18 cellular contexts compared by ENCODE assay signal in genomic region chr12:128269108-128269713, GRCh38. TPM values are rescaled to one million over a fixed set of nuclear protein-coding genes. Genes with fewer than 3 reads are reported as not detected.
A peak's percentile ranks its signal among the peaks of the same experiment; 100 is the strongest.
DNase-seq lines count a peak whose midpoint lies in the region; ATAC-seq and TF ChIP-seq lines count a peak whose summit lies in the region.
"Had no signal": no experiment of that assay in that cellular context is flagged by ENCODE, and none has a peak within 500 bp of the region (broad histone marks: within the 10 kb centered on the region; RNA-seq: fewer than 3 reads in every experiment).

No MANE protein-coding gene starts in this region.

- H3K36me3 ChIP-seq in GM23338 (ENCODE audit: insufficient read depth) (no peaks in the 10 kb centered on the region), NT2/D1 (ENCODE audit: insufficient read depth, insufficient read length, low read length) (no peaks in the 10 kb centered on the region), neuronal stem cell (replicated peaks in 1 of 2; ENCODE audit: control insufficient read depth in 2 of 2, insufficient read depth in 2 of 2, low read length in 2 of 2) (no peaks in the 10 kb centered on the region), mesenchymal stem cell (ENCODE audit: control insufficient read depth in 1 of 2, insufficient read depth in 2 of 2, low read depth in 1 of 2, low read length in 2 of 2) (no peaks in the 10 kb centered on the region)

- peak overlapping the region; percentile 13 for H3K9ac ChIP-seq in NT2/D1 (ENCODE audit: insufficient read length, low read depth)
- no peak overlapping the region for H3K9ac ChIP-seq in neuronal stem cell (ENCODE audit: low read depth, low read length, poor library complexity)
- H3K9ac ChIP-seq in mesenchymal stem cell (ENCODE audit: low read length), result no peak overlapping the region

- no peaks in the 10 kb centered on the region for H3K27me3 Mint-ChIP-seq in GM23338 (ENCODE audit: insufficient read depth, low read depth, poor library complexity)

- no CpG with 5 or more reads among the region's 12 CpGs for WGBS in neuronal stem cell (ENCODE audit: extremely low coverage in 2 of 2, insufficient read length in 2 of 2, insufficient replicate concordance in 1 of 2), 2 donors
- 4% methylated on average over 11 of the region's 12 CpGs for WGBS in mesenchymal stem cell

- H3K27ac Mint-ChIP-seq in GM23338, result no peak overlapping the region
- H3K27ac Mint-ChIP-seq: activated naive CD4-positive, alpha-beta T cell treated with anti-CD3 and anti-CD28 coated beads, Interleukin-2, amount 50 U/mL, for 24 hours; T-cell had no signal

- H3K14ac ChIP-seq in neuronal stem cell (ENCODE audit: low read length), result no peak overlapping the region
- H3K14ac ChIP-seq in mesenchymal stem cell (ENCODE audit: low read length in 2 of 2), result no peak overlapping the region

- H2AK5ac ChIP-seq in neuronal stem cell (ENCODE audit: low read depth, low read length), result no peak overlapping the region
- no peak overlapping the region for H2AK5ac ChIP-seq in mesenchymal stem cell (ENCODE audit: low read length, severe bottlenecking)

- peaks cover 61% of the 10 kb centered on the region for H3K9me3 Mint-ChIP-seq in GM23338
- H3K9me3 Mint-ChIP-seq: activated naive CD4-positive, alpha-beta T cell treated with anti-CD3 and anti-CD28 coated beads, Interleukin-2, amount 50 U/mL, for 24 hours had no signal

- H3K18ac ChIP-seq in neuronal stem cell (ENCODE audit: low read length) (no peak overlapping the region), mesenchymal stem cell (ENCODE audit: low read depth in 1 of 2, low read length in 2 of 2) (no peak overlapping the region)

- H3K36me3 Mint-ChIP-seq in GM23338 (ENCODE audit: low read depth), result peaks cover 36% of the 10 kb centered on the region; the same call in 2 of the 3 replicates
- H3K36me3 Mint-ChIP-seq: activated naive CD4-positive, alpha-beta T cell treated with anti-CD3 and anti-CD28 coated beads, Interleukin-2, amount 50 U/mL, for 24 hours; T-cell had no signal

- H3K4me1 ChIP-seq in GM23338 (ENCODE audit: insufficient read depth), result no peaks in the 10 kb centered on the region
- peaks cover 7% of the 10 kb centered on the region for H3K4me1 ChIP-seq in NT2/D1 (ENCODE audit: insufficient read depth, insufficient read length)
- H3K4me1 ChIP-seq in neuronal stem cell (ENCODE audit: control insufficient read depth in 2 of 2, insufficient read depth in 1 of 2, low read depth in 1 of 2, low read length in 2 of 2), result peaks cover 10 to 15% of the 10 kb centered on the region in 2 donors
- peaks cover 18% of the 10 kb centered on the region for H3K4me1 ChIP-seq in mesenchymal stem cell (ENCODE audit: control insufficient read depth, insufficient read depth, low read depth, low read length)

- H3F3A ChIP-seq in GM23338 (replicated peaks; ENCODE audit: low read depth), result no peaks in the 10 kb centered on the region

- H3K4ac ChIP-seq in neuronal stem cell (ENCODE audit: low read length) (no peak overlapping the region), mesenchymal stem cell (ENCODE audit: low read depth in 1 of 2, low read length in 2 of 2) (no peak overlapping the region)

- H2BK12ac ChIP-seq in neuronal stem cell (ENCODE audit: low read length), result no peak overlapping the region
- no peak overlapping the region for H2BK12ac ChIP-seq in mesenchymal stem cell (ENCODE audit: low read length in 2 of 2)

- H3K9me2 ChIP-seq in GM23338 (ENCODE audit: insufficient read depth), result no peaks in the 10 kb centered on the region; the same call in 1 of the 2 replicates

- H2AFZ ChIP-seq in GM23338 (no peak overlapping the region), neuronal stem cell (ENCODE audit: low read length) (peak overlapping the region; percentile 57), mesenchymal stem cell (ENCODE audit: low read depth, low read length) (no peak overlapping the region)

- H2BK5ac ChIP-seq in neuronal stem cell (ENCODE audit: low read length), result no peak overlapping the region
- H2BK5ac ChIP-seq in mesenchymal stem cell (ENCODE audit: low read depth, low read length, poor library complexity, severe bottlenecking), result no peak overlapping the region

- H3K4me3 ChIP-seq in GM23338 (no peak overlapping the region), NT2/D1 (ENCODE audit: insufficient read length, low read depth) (peak overlapping the region; percentile 5), neuronal stem cell (ENCODE audit: low read length in 2 of 2) (peak overlapping the region in 1 of 2 donors; percentile 97), mesenchymal stem cell (ENCODE audit: insufficient read depth in 1 of 2, low read depth in 1 of 2, low read length in 2 of 2) (no peak overlapping the region)
- H3K4me3 ChIP-seq: K562 had no signal

- ATAC-seq in GM23338 (no peak), left ventricle myocardium superior (peak; percentile 26), left colon (no peak), HG03378 (IDR thresholded peaks at IDR 0.05; ENCODE audit: unreplicated experiment) (no peak)
- ATAC-seq: K562, T-cell had no signal

- TF ChIP-seq CTCF in GM23338 (conservative IDR thresholded peaks at IDR 0.05; ENCODE audit: low read depth in 2 of 2), result no peak

- H3K4me2 ChIP-seq in GM23338 (no peak overlapping the region), neuronal stem cell (ENCODE audit: insufficient read depth, low read length, poor library complexity, severe bottlenecking) (peak overlapping the region; percentile 23), mesenchymal stem cell (ENCODE audit: low read length, poor library complexity, severe bottlenecking) (no peak overlapping the region)

- H3K79me2 ChIP-seq in GM23338 (replicated peaks; ENCODE audit: insufficient read depth), result no peaks in the 10 kb centered on the region

- no peak overlapping the region for H3K23ac ChIP-seq in neuronal stem cell (ENCODE audit: low read depth, low read length, poor library complexity)
- H3K23ac ChIP-seq in mesenchymal stem cell (ENCODE audit: low read length in 2 of 2), result no peak overlapping the region

- peaks cover 61% of the 10 kb centered on the region for H3K27me3 ChIP-seq in GM23338 (ENCODE audit: insufficient read depth)
- peaks cover 52% of the 10 kb centered on the region for H3K27me3 ChIP-seq in NT2/D1 (ENCODE audit: insufficient read depth, insufficient read length)
- peaks cover 0 to 54% (median 19%) of the 10 kb centered on the region in 3 experiments for H3K27me3 ChIP-seq in neuronal stem cell (ENCODE audit: control insufficient read depth in 3 of 3, insufficient read depth in 3 of 3, low read depth in 1 of 3, low read length in 3 of 3)
- H3K27me3 ChIP-seq in mesenchymal stem cell (ENCODE audit: control insufficient read depth in 1 of 2, insufficient read depth in 1 of 2, low read length in 2 of 2), result peaks cover 46 to 55% of the 10 kb centered on the region in 2 experiments

- H4K8ac ChIP-seq in neuronal stem cell (ENCODE audit: low read depth, low read length) (no peak overlapping the region), mesenchymal stem cell (ENCODE audit: low read length) (no peak overlapping the region)

- no peaks in the 10 kb centered on the region for H3K4me1 Mint-ChIP-seq in GM23338
- H3K4me1 Mint-ChIP-seq: activated naive CD4-positive, alpha-beta T cell treated with anti-CD3 and anti-CD28 coated beads, Interleukin-2, amount 50 U/mL, for 24 hours; T-cell had no signal

- H3K4me3 Mint-ChIP-seq in GM23338, result no peak overlapping the region
- H3K4me3 Mint-ChIP-seq: activated naive CD4-positive, alpha-beta T cell treated with anti-CD3 and anti-CD28 coated beads, Interleukin-2, amount 50 U/mL, for 24 hours; T-cell had no signal

- H3K27ac ChIP-seq in GM23338 (ENCODE audit: low read depth), result no peak overlapping the region
- no peak overlapping the region for H3K27ac ChIP-seq in neuronal stem cell (replicated peaks; ENCODE audit: low read length)
- H3K27ac ChIP-seq in mesenchymal stem cell (ENCODE audit: low read length, poor library complexity, severe bottlenecking), result no peak overlapping the region

- no peaks in the 10 kb centered on the region for H4K20me1 ChIP-seq in GM23338 (replicated peaks; ENCODE audit: insufficient read depth)

- no peak overlapping the region for H2BK120ac ChIP-seq in neuronal stem cell (ENCODE audit: low read depth, low read length)
- H2BK120ac ChIP-seq in mesenchymal stem cell (ENCODE audit: low read depth, low read length), result no peak overlapping the region

- intact Hi-C loops in left ventricle myocardium superior (cut with micrococcal nuclease) (no loop called here), left colon (cut with DNase I, micrococcal nuclease) (no loop called here)

- no peak overlapping the region for H4K91ac ChIP-seq in neuronal stem cell (ENCODE audit: low read depth, low read length, poor library complexity)
- H4K91ac ChIP-seq in mesenchymal stem cell (ENCODE audit: low read length), result no peak overlapping the region

- H3K9me3 ChIP-seq in NT2/D1 (ENCODE audit: insufficient read depth, low read length) (peaks cover 21% of the 10 kb centered on the region), neuronal stem cell (replicated peaks in 1 of 2; ENCODE audit: control insufficient read depth in 2 of 2, insufficient read depth in 1 of 2, low read depth in 1 of 2, low read length in 2 of 2) (peaks cover 0 to 22% of the 10 kb centered on the region in 2 donors), mesenchymal stem cell (ENCODE audit: control insufficient read depth, low read length) (peaks cover 30% of the 10 kb centered on the region)

- DNase-seq in GM23338 (ENCODE audit: low spot score), result peak; percentile 1
- DNase-seq in NT2/D1 (ENCODE audit: low read depth, low spot score), result no peak
- DNase-seq in left ventricle myocardium superior, result no peak
- no peak for DNase-seq in neuronal stem cell (ENCODE audit: low spot score)
- no peak for DNase-seq in left colon
- DNase-seq in mesenchymal stem cell, result no peak
- DNase-seq in NCI-H187 (lab: John Stamatoyannopoulos, UW), result no peak
- DNase-seq: activated CD4-positive, alpha-beta T cell treated with anti-CD3 and anti-CD28 coated beads, Interleukin-2, amount 50 U/mL, for 4 hours; activated T-cell treated with anti-CD3 and anti-CD28 coated beads for 4 hours; midbrain; NCI-H2107; RPMI8226; stimulated activated CD4-positive, alpha-beta T cell treated with anti-CD3 and anti-CD28 coated beads, Interleukin-4, amount 100 ng/mL, for 24 hours; T-cell had no signal

- H3K79me1 ChIP-seq in neuronal stem cell (ENCODE audit: low read depth, low read length), result no peaks in the 10 kb centered on the region
- H3K79me1 ChIP-seq in mesenchymal stem cell (replicated peaks; ENCODE audit: low read length, poor library complexity, severe bottlenecking), result no peaks in the 10 kb centered on the region

- H2BK15ac ChIP-seq in neuronal stem cell (ENCODE audit: low read length), result no peak overlapping the region
- no peak overlapping the region for H2BK15ac ChIP-seq in mesenchymal stem cell (ENCODE audit: low read depth, poor library complexity, severe bottlenecking)

TF ChIP-seq in GM23338, 12 proteins besides CTCF, POLR2A, EP300 and RAD21 (continues in another document):
- no peak for TF ChIP-seq EZH2phosphoT487 (IDR thresholded peaks at IDR 0.05; ENCODE audit: unreplicated experiment)

RNA-seq across cellular contexts. Expression of gene TMEM132C, which starts 2.2 kb away (rescaled TPM):
- 0.04 TPM in 1 of 2 replicates, not detected in the other for total RNA-seq in GM23338 (2014; rRNA removed; shearing (Covaris generic))
- not detected in 2 replicates for polyA plus RNA-seq in GM23338 (2016; fragmentation: Nextera tagmentation; extraction: Ambion mirVana)
- total RNA-seq in left ventricle myocardium superior (1.0 TPM), left colon (under 1 TPM; 0.40 to 0.78 TPM)
- 0.11 TPM for polyA plus RNA-seq in neuronal stem cell (2013, experiment 1 of 2)
- polyA plus RNA-seq in neuronal stem cell (2013, experiment 2 of 2), result 0.12 TPM
- polyA plus RNA-seq in mesenchymal stem cell (2013, experiment 1 of 2), result not detected
- polyA plus RNA-seq in mesenchymal stem cell (2013, experiment 2 of 2), result not detected
- total RNA-seq: K562 had no signal
- polyA plus RNA-seq: K562, keratinocyte had no signal
